In genomic region chr19:15937771-15938170, GRCh38 we compare ENCODE assay signal across 25 cellular contexts. TPM values are rescaled to one million over a fixed set of nuclear protein-coding genes. Genes with fewer than 3 reads are reported as not detected.
DNase-seq lines count a peak whose midpoint lies in the region; TF ChIP-seq lines count a peak whose summit lies in the region.
"Had no signal": no experiment of that assay in that cellular context is flagged by ENCODE, and none has a peak within 500 bp of the region (broad histone marks: within the 10 kb centered on the region; RNA-seq: fewer than 3 reads in every experiment).

No MANE protein-coding gene starts in this region.

- H3K27me3 ChIP-seq in esophagus muscularis mucosa: peaks cover 0 to 25% (median 10%) of the 10 kb centered on the region in 4 donors

- no peak for TF ChIP-seq EP300 in esophagus muscularis mucosa (IDR thresholded peaks at IDR 0.05)

- H3K4me1 ChIP-seq in esophagus muscularis mucosa: peaks cover 0 to 12% (median 1%) of the 10 kb centered on the region in 4 donors
- H3K4me1 ChIP-seq: BE2C had no signal

- CTCF ChIA-PET in RWPE1 (lab: Yijun Ruan, JAX): no interaction called here

- TF ChIP-seq POLR2A in esophagus muscularis mucosa (IDR thresholded peaks at IDR 0.05; ENCODE audit: low read depth): no peak

- no peak overlapping the region for H3K4me3 ChIP-seq in esophagus muscularis mucosa
- H3K4me3 ChIP-seq: BLaER1, GM12878 had no signal

- H3K27ac ChIP-seq in esophagus muscularis mucosa (replicated peaks in 1 of 4) (no peak overlapping the region), RWPE1 (no peak overlapping the region)
- H3K27ac ChIP-seq: BLaER1 had no signal

- intact Hi-C loops in esophagus muscularis mucosa (cut with DNase I): no loop called here

- DNase-seq in activated effector memory CD4-positive, alpha-beta T cell treated with anti-CD3 and anti-CD28 coated beads, Interleukin-2, amount 50 U/mL, for 16 hours: peak; percentile 14
- no peak for DNase-seq in activated effector memory CD4-positive, alpha-beta T cell treated with Interleukin-2 at 50 U/mL for 16 hours
- DNase-seq in esophagus muscularis mucosa (ENCODE audit: extremely low spot score) (peak; percentile 66), RWPE1 (ENCODE audit: low spot score) (no peak), ureter (ENCODE audit: low spot score) (no peak)
- DNase-seq: 8988T; ACHN; BE2C; C1 segment of cervical spinal cord; CD4-positive, alpha-beta memory T cell; CD4-positive, CD25-positive, alpha-beta regulatory T cell; CD8-positive, alpha-beta memory T cell; COR-L47; DMS 273 treated with DMSO at 0.1 percent for 48 hours; DMS153; DMS53; DMS79; DND-41; EL; GDM1 had no signal

- no peak for TF ChIP-seq CTCF in esophagus muscularis mucosa (IDR thresholded peaks at IDR 0.05)
- TF ChIP-seq CTCF in RWPE1 (conservative IDR thresholded peaks at IDR 0.05; ENCODE audit: low read depth): no peak

- POLR2A ChIA-PET in RWPE1 (lab: Yijun Ruan, JAX; ENCODE audit: low non-redundant PET): no interaction called here

- H3K9me3 ChIP-seq in esophagus muscularis mucosa: peaks cover 0 to 7% (median 6%) of the 10 kb centered on the region in 4 donors
- H3K9me3 ChIP-seq: BE2C had no signal

- no peaks in the 10 kb centered on the region for H3K36me3 ChIP-seq in esophagus muscularis mucosa
- H3K36me3 ChIP-seq: BE2C, BLaER1 had no signal

- 71% methylated on average over 2 of the region's 2 CpGs for WGBS in esophagus muscularis mucosa

RNA-seq across cellular contexts. Expression of gene CYP4F11, which starts 3.4 kb away (rescaled TPM):
- total RNA-seq in esophagus muscularis mucosa (under 1 TPM in 2 of 4 donors, not detected in 2; 0.32 to 0.66 TPM), ureter (9.3 TPM)
- total RNA-seq: CD4-positive, alpha-beta memory T cell; CD4-positive, CD25-positive, alpha-beta regulatory T cell; CD8-positive, alpha-beta memory T cell; GM12878 had no signal

RNA-seq across cellular contexts. Expression of gene OR10H4, which starts 11.0 kb away (rescaled TPM):
- total RNA-seq in esophagus muscularis mucosa (not detected), ureter (not detected)
- total RNA-seq: A673; CD4-positive, alpha-beta memory T cell; CD4-positive, CD25-positive, alpha-beta regulatory T cell; CD8-positive, alpha-beta memory T cell; Daoy; G401; GM12878 had no signal

RNA-seq across cellular contexts. Expression of gene CYP4F2, which starts 39.9 kb away (rescaled TPM):
- total RNA-seq in esophagus muscularis mucosa (not detected), ureter (2.2 TPM)
- total RNA-seq: A673; CD4-positive, alpha-beta memory T cell; CD4-positive, CD25-positive, alpha-beta regulatory T cell; CD8-positive, alpha-beta memory T cell; Daoy had no signal

Comparison
In these comparisons a context has a peak if more than half of its experiments do, and no peak if none do; other contexts are left out.
1. DNase-seq: peak in activated effector memory CD4-positive, alpha-beta T cell treated with anti-CD3 and anti-CD28 coated beads, Interleukin-2, amount 50 U/mL, for 16 hours (single experiment) and esophagus muscularis mucosa (single experiment); none in activated effector memory CD4-positive, alpha-beta T cell treated with Interleukin-2 at 50 U/mL for 16 hours (single experiment), RWPE1 (single experiment) and ureter (single experiment).